2 cellular contexts compared by ENCODE assay signal in genomic region chr2:49080681-49081080, GRCh38.
TF ChIP-seq lines count a peak whose summit lies in the region.

No MANE protein-coding gene starts in this region.

TF ChIP-seq in GM23338, 12 proteins besides CTCF, POLR2A, EP300 and RAD21:
- TF ChIP-seq STAT1 (IDR thresholded peaks at IDR 0.05; ENCODE audit: unreplicated experiment), result no peak
- TF ChIP-seq, protein P1, sequence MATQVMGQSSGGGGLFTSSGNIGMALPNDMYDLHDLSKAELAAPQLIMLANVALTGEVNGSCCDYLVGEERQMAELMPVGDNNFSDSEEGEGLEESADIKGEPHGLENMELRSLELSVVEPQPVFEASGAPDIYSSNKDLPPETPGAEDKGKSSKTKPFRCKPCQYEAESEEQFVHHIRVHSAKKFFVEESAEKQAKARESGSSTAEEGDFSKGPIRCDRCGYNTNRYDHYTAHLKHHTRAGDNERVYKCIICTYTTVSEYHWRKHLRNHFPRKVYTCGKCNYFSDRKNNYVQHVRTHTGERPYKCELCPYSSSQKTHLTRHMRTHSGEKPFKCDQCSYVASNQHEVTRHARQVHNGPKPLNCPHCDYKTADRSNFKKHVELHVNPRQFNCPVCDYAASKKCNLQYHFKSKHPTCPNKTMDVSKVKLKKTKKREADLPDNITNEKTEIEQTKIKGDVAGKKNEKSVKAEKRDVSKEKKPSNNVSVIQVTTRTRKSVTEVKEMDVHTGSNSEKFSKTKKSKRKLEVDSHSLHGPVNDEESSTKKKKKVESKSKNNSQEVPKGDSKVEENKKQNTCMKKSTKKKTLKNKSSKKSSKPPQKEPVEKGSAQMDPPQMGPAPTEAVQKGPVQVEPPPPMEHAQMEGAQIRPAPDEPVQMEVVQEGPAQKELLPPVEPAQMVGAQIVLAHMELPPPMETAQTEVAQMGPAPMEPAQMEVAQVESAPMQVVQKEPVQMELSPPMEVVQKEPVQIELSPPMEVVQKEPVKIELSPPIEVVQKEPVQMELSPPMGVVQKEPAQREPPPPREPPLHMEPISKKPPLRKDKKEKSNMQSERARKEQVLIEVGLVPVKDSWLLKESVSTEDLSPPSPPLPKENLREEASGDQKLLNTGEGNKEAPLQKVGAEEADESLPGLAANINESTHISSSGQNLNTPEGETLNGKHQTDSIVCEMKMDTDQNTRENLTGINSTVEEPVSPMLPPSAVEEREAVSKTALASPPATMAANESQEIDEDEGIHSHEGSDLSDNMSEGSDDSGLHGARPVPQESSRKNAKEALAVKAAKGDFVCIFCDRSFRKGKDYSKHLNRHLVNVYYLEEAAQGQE (IDR thresholded peaks at IDR 0.05; ENCODE audit: unreplicated experiment), result no peak

TF ChIP-seq in H1, 55 proteins besides CTCF, POLR2A, EP300 and RAD21:
- TF ChIP-seq MAFK (IDR thresholded peaks at IDR 0.05; ENCODE audit: low read depth, low read length), result no peak
- peak; percentile 70 for TF ChIP-seq NANOG (IDR thresholded peaks at IDR 0.05; ENCODE audit: insufficient read depth, low read depth, low read length, poor library complexity, severe bottlenecking)
- peak; percentile 50; the same call in 1 of the 2 replicates for TF ChIP-seq BRCA1 (IDR thresholded peaks at IDR 0.05; ENCODE audit: low read depth, low read length)
- 0 out of 2 replicates have a peak, but pooled peaks have one; percentile 42 for TF ChIP-seq POU5F1 (IDR thresholded peaks at IDR 0.05; ENCODE audit: low read depth, low read length)
- TF ChIP-seq GTF2F1 (IDR thresholded peaks at IDR 0.05; ENCODE audit: borderline replicate concordance, low read depth, low read length), result no peak
- no peak for TF ChIP-seq BACH1 (IDR thresholded peaks at IDR 0.05; ENCODE audit: low read length)
- no peak for TF ChIP-seq TAF7 (optimal IDR thresholded peaks at IDR 0.05; ENCODE audit: borderline replicate concordance, low read depth, low read length)
- TF ChIP-seq CREB1 (IDR thresholded peaks at IDR 0.05), result no peak
